ENCODE assay signal across 9 cellular contexts in the genomic region with DNA sequence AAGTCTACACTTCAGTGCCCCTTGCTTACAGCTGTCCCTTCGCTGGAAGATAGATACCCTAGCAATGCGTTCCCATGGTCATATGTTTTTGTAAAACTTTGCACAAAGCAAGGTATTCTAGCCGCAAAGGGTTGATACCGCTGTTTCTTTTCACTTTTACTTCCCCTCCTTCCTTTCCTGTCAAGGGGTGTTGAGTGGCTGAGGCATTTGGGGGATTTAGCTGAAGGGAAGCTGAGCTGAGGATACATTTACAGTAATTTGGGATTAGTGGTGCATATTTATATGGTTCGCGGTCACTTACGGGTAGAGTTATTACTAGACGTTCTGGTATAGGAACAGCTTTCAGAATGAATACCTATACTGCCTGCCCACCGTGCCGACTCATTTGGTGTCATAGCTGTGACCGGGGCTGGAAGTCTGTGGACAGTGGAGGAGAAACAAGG.
A peak's percentile ranks its signal among the peaks of the same experiment; 100 is the strongest.
DNase-seq lines count a peak whose midpoint lies in the region; ATAC-seq and TF ChIP-seq lines count a peak whose summit lies in the region.
"Had no signal": no experiment of that assay in that cellular context is flagged by ENCODE, and none has a peak within 500 bp of the region (broad histone marks: within the 10 kb centered on the region; RNA-seq: fewer than 3 reads in every experiment).

No MANE protein-coding gene starts in this region.

- no peaks in the 10 kb centered on the region for H3K27me3 Mint-ChIP-seq in activated CD4-positive, alpha-beta T cell treated with anti-CD3 and anti-CD28 coated beads, Interleukin-2, amount 10 ng/mL, durations not matched to agents 24 days and 14 days

- ATAC-seq in GM21619 (IDR thresholded peaks at IDR 0.05; ENCODE audit: unreplicated experiment), result peak; percentile 52

- intact Hi-C loops in activated CD4-positive, alpha-beta T cell treated with anti-CD3 and anti-CD28 coated beads, Interleukin-2, amount 10 ng/mL, durations not matched to agents 24 days and 14 days (cut with micrococcal nuclease), result no loop called here
- intact Hi-C loops in posterior cingulate gyrus (cut with DNase I), result no loop called here
- intact Hi-C loops in lower leg skin (cut with DNase I; ENCODE audit: low total_unique reads), result no loop called here

- H3K4me1 Mint-ChIP-seq in activated CD4-positive, alpha-beta T cell treated with anti-CD3 and anti-CD28 coated beads, Interleukin-2, amount 10 ng/mL, durations not matched to agents 24 days and 14 days, result peaks cover 14% of the 10 kb centered on the region

- no peak overlapping the region for H3K27ac Mint-ChIP-seq in activated CD4-positive, alpha-beta T cell treated with anti-CD3 and anti-CD28 coated beads, Interleukin-2, amount 10 ng/mL, durations not matched to agents 24 days and 14 days

- no peak overlapping the region for H3K4me3 Mint-ChIP-seq in activated CD4-positive, alpha-beta T cell treated with anti-CD3 and anti-CD28 coated beads, Interleukin-2, amount 10 ng/mL, durations not matched to agents 24 days and 14 days

- no peak overlapping the region for H3K4me3 ChIP-seq in lower leg skin (ENCODE audit: low read depth, poor library complexity, severe bottlenecking)
- H3K4me3 ChIP-seq: uterus had no signal

- WGBS in lower leg skin, 2 donors, result 82 to 84% methylated on average over 11 of the region's 11 CpGs

- no peaks in the 10 kb centered on the region for H3K9me3 Mint-ChIP-seq in activated CD4-positive, alpha-beta T cell treated with anti-CD3 and anti-CD28 coated beads, Interleukin-2, amount 10 ng/mL, durations not matched to agents 24 days and 14 days

- TF ChIP-seq POLR2A in lower leg skin (IDR thresholded peaks at IDR 0.05), result no peak

- peak; percentile 65 for DNase-seq in activated CD4-positive, alpha-beta T cell treated with anti-CD3 and anti-CD28 coated beads, Interleukin-2, amount 10 ng/mL, durations not matched to agents 24 days and 14 days
- DNase-seq in activated CD4-positive, alpha-beta T cell treated with anti-CD3 and anti-CD28 coated beads, Interleukin-2, amount 50 U/mL, for 4 hours, result no peak
- DNase-seq in KBM-7 (peak; percentile 12), posterior cingulate gyrus (no peak), NCI-H1694 treated with DMSO at 0.1 percent for 48 hours (lab: John Stamatoyannopoulos, UW) (no peak), lower leg skin (ENCODE audit: low spot score in 2 of 2) (no peak)
- DNase-seq in stimulated activated CD4-positive, alpha-beta T cell treated with anti-CD3 and anti-CD28 coated beads, Interleukin-4, amount 100 ng/mL, for 24 hours, result peak; percentile 19
- DNase-seq: uterus had no signal

- TF ChIP-seq CTCF in lower leg skin (IDR thresholded peaks at IDR 0.05), result no peak

- in situ Hi-C loops in KBM-7 (cut with MboI; ENCODE audit: low pct_unique_long_range_greater_than_20kb, low sequenced_read_pairs), result no loop called here

- H3K36me3 Mint-ChIP-seq in activated CD4-positive, alpha-beta T cell treated with anti-CD3 and anti-CD28 coated beads, Interleukin-2, amount 10 ng/mL, durations not matched to agents 24 days and 14 days (ENCODE audit: low read depth), result no peaks in the 10 kb centered on the region

Comparison
In these comparisons a context has a peak if more than half of its experiments do, and no peak if none do; other contexts are left out.
1. DNase-seq: peak in activated CD4-positive, alpha-beta T cell treated with anti-CD3 and anti-CD28 coated beads, Interleukin-2, amount 10 ng/mL, durations not matched to agents 24 days and 14 days (single experiment), KBM-7 (single experiment) and stimulated activated CD4-positive, alpha-beta T cell treated with anti-CD3 and anti-CD28 coated beads, Interleukin-4, amount 100 ng/mL, for 24 hours (single experiment); none in activated CD4-positive, alpha-beta T cell treated with anti-CD3 and anti-CD28 coated beads, Interleukin-2, amount 50 U/mL, for 4 hours (0 of 2), posterior cingulate gyrus (0 of 10), NCI-H1694 treated with DMSO at 0.1 percent for 48 hours (single experiment) and lower leg skin (0 of 2).